8 cellular contexts compared by ENCODE assay signal in genomic region chr17:9402590-9403199, GRCh38.
DNase-seq lines count a peak whose midpoint lies in the region; ATAC-seq, FAIRE-seq and TF ChIP-seq lines count a peak whose summit lies in the region.

No MANE protein-coding gene starts in this region.

- no peak for ATAC-seq in Panc1
- ATAC-seq in HG03139 (IDR thresholded peaks at IDR 0.05; ENCODE audit: unreplicated experiment), result no peak

- DNase-seq in BE2C (peak; percentile 12), GM19239 (ENCODE audit: insufficient read length, low spot score) (peak; percentile 7), Panc1 (ENCODE audit: low read depth, low spot score) (no peak), dorsolateral prefrontal cortex (no peak), pons (ENCODE audit: low spot score) (peak; percentile 12), GM03348 (ENCODE audit: low spot score) (no peak), occipital lobe (lab: John Stamatoyannopoulos, UW) (no peak)

- intact Hi-C loops in Panc1 (cut with micrococcal nuclease; ENCODE audit: unreplicated experiment), result loop anchor here (10.0 kb wide), 1 partner anchor 122 kb away; no protein-coding TSS in a partner anchor
- intact Hi-C loops in dorsolateral prefrontal cortex (cut with DNase I), result no loop called here

- FAIRE-seq in GM19239 (lab: Jason Lieb, UNC), result peak; percentile 85

- H3K4me3 ChIP-seq in BE2C (ENCODE audit: low read depth, low read length) (no peak overlapping the region), Panc1 (ENCODE audit: low read depth in 2 of 2, low read length in 2 of 2) (no peak overlapping the region), dorsolateral prefrontal cortex (no peak overlapping the region)

- in situ Hi-C loops in Panc1 (cut with HindIII; ENCODE audit: low pct_unique_long_range_greater_than_20kb, low sequenced_read_pairs), result no loop called here

- H3K9me3 ChIP-seq in BE2C, result no peaks in the 10 kb centered on the region
- no peaks in the 10 kb centered on the region for H3K9me3 ChIP-seq in Panc1 (ENCODE audit: control insufficient read depth, insufficient read depth, low read depth, low read length)

- peak; percentile 32 for TF ChIP-seq CTCF in BE2C (IDR thresholded peaks at IDR 0.05; ENCODE audit: low read depth, low read length)
- TF ChIP-seq CTCF in Panc1 (IDR thresholded peaks at IDR 0.05), result peak; percentile 75
- TF ChIP-seq CTCF in dorsolateral prefrontal cortex (IDR thresholded peaks at IDR 0.05 in 54 of 56, conservative IDR thresholded peaks at IDR 0.05 in 2 of 56; ENCODE audit: low read depth in 1 of 56, partially characterized antibody in 56 of 56), result peak in 42 of 56 donors; percentile 11 to 52 (median 29)

- H3K4me1 ChIP-seq in BE2C, result no peaks in the 10 kb centered on the region
- H3K4me1 ChIP-seq in Panc1 (ENCODE audit: control insufficient read depth, insufficient read depth, low read length), result no peaks in the 10 kb centered on the region

- H3K27me3 ChIP-seq in BE2C (no peaks in the 10 kb centered on the region), Panc1 (ENCODE audit: control insufficient read depth, insufficient read depth, low read length) (no peaks in the 10 kb centered on the region), dorsolateral prefrontal cortex (no peaks in the 10 kb centered on the region)

- POLR2A ChIA-PET in Panc1 (lab: Charles Lee), result no interaction called here

- no peak overlapping the region for H3K27ac ChIP-seq in Panc1 (ENCODE audit: low read length)
- no peak overlapping the region for H3K27ac ChIP-seq in dorsolateral prefrontal cortex

- CTCF ChIA-PET in Panc1 (lab: Charles Lee), result no interaction called here

- no TSS peak for BruUV-seq in Panc1 (replicated peaks; lab: Mats Ljungman, UMichigan)

- H3K36me3 ChIP-seq in BE2C (no peaks in the 10 kb centered on the region), Panc1 (ENCODE audit: control insufficient read depth, insufficient read depth, low read length) (no peaks in the 10 kb centered on the region)

Comparison
In these comparisons a context has a peak if more than half of its experiments do, and no peak if none do; other contexts are left out.
1. DNase-seq: peak in BE2C (single experiment), GM19239 (single experiment) and pons (single experiment); none in Panc1 (single experiment), dorsolateral prefrontal cortex (0 of 10), GM03348 (single experiment) and occipital lobe (single experiment).
2. Peak in every context shown above with its lines, with median percentiles within 50 percentile points of each other: CTCF ChIP-seq.